In the genomic region with DNA sequence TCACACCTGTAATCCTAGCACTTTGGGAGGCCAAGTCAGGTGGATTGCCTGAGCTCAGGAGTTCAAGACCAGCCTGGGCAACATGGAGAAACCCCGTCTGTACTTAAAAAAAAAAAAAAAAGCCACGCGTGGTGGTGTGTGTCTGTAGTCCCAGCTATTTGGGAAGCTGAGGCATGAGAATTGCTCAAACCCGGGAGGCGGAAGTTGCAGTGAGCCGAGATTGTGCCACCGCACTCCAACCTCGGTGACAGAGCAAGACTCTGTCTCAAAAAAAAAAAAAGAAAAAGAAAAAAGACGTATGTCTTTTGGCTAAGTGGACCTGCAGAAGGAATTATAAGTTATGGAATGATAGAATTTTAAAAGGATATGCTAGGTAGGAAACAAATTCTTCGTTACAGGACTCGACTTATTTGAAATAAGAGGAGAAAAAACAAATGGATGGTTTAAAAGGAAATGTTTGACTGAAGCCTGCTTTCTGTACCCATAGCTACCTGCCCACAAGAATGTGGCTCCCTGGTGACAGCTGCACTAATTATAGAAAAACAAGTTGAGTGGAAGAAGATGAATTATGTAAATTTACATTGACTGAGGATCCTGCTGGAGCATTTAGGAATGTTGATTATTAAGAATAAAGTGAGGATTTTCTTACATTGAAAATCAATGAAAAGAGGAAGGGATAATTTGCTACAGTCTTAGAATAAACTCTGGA, we compare ENCODE assay signal across 15 cellular contexts. TPM values are rescaled to one million over a fixed set of nuclear protein-coding genes. Genes with fewer than 3 reads are reported as not detected.
DNase-seq lines count a peak whose midpoint lies in the region; ATAC-seq and TF ChIP-seq lines count a peak whose summit lies in the region.
"Had no signal": no experiment of that assay in that cellular context is flagged by ENCODE, and none has a peak within 500 bp of the region (broad histone marks: within the 10 kb centered on the region; RNA-seq: fewer than 3 reads in every experiment).

No MANE protein-coding gene starts in this region.

- H3K27ac ChIP-seq in SK-N-SH (ENCODE audit: low read depth in 2 of 2, low read length in 1 of 2), result no peak overlapping the region
- H3K27ac ChIP-seq in smooth muscle cell (ENCODE audit: low read depth), result peak overlapping the region; percentile 98
- H3K27ac ChIP-seq: gastrocnemius medialis had no signal

- H3K9me2 ChIP-seq in SK-N-SH, result no peaks in the 10 kb centered on the region

- H3K4me2 ChIP-seq in SK-N-SH, result no peak overlapping the region
- peak overlapping the region; percentile 60 for H3K4me2 ChIP-seq in smooth muscle cell

- no peaks in the 10 kb centered on the region for H3K36me3 Mint-ChIP-seq in endothelial cell (ENCODE audit: low read depth, unreplicated experiment)

- no peak for TF ChIP-seq EP300 in SK-N-SH (IDR thresholded peaks at IDR 0.05; ENCODE audit: borderline replicate concordance in 1 of 2, low read depth in 1 of 2, low read length in 1 of 2)

- no peaks in the 10 kb centered on the region for H4K20me1 ChIP-seq in SK-N-SH (ENCODE audit: insufficient read depth)
- no peaks in the 10 kb centered on the region for H4K20me1 ChIP-seq in smooth muscle cell (ENCODE audit: low read depth)

- no peak overlapping the region for H3K9ac ChIP-seq in SK-N-SH
- peak overlapping the region; percentile 87 for H3K9ac ChIP-seq in smooth muscle cell (ENCODE audit: low read depth)

- H3K27me3 ChIP-seq in SK-N-SH (ENCODE audit: insufficient read depth) (no peaks in the 10 kb centered on the region), smooth muscle cell (ENCODE audit: low read depth) (no peaks in the 10 kb centered on the region)
- H3K27me3 ChIP-seq: BE2C, gastrocnemius medialis had no signal

- H3K27me3 Mint-ChIP-seq in endothelial cell (ENCODE audit: unreplicated experiment), result peaks cover 4% of the 10 kb centered on the region
- H3K27me3 Mint-ChIP-seq: stimulated activated naive CD8-positive, alpha-beta T cell treated with anti-CD3 and anti-CD28 coated beads, Interleukin-15, Interleukin-2, amounts not matched to agents 100 ng/mL and 50 ng/mL, for 24 hours had no signal

- no peak overlapping the region for H3K4me3 Mint-ChIP-seq in endothelial cell (ENCODE audit: unreplicated experiment)
- H3K4me3 Mint-ChIP-seq: activated T-cell treated with anti-CD3 and anti-CD28 coated beads, Interleukin-2, amount 50 U/mL, for 4 hours; stimulated activated naive CD8-positive, alpha-beta T cell treated with anti-CD3 and anti-CD28 coated beads, Interleukin-15, Interleukin-2, amounts not matched to agents 100 ng/mL and 50 ng/mL, for 24 hours; T-helper 17 cell had no signal

- 94% methylated on average over 11 of the region's 11 CpGs for WGBS in SK-N-SH (ENCODE audit: low lambda C conversion rate)
- WGBS in smooth muscle cell (ENCODE audit: low lambda C conversion rate), result 76% methylated on average over 11 of the region's 11 CpGs

- CTCF ChIA-PET in SK-N-SH (lab: Yijun Ruan, JAX), result no interaction called here

- H3K9me3 Mint-ChIP-seq in endothelial cell (ENCODE audit: unreplicated experiment), result no peaks in the 10 kb centered on the region
- H3K9me3 Mint-ChIP-seq: activated T-cell treated with anti-CD3 and anti-CD28 coated beads, Interleukin-2, amount 50 U/mL, for 4 hours; stimulated activated naive CD8-positive, alpha-beta T cell treated with anti-CD3 and anti-CD28 coated beads, Interleukin-15, Interleukin-2, amounts not matched to agents 100 ng/mL and 50 ng/mL, for 24 hours had no signal

- TF ChIP-seq CTCF in SK-N-SH (IDR thresholded peaks at IDR 0.05) (no peak), endothelial cell (IDR thresholded peaks at IDR 0.05; ENCODE audit: unreplicated experiment) (no peak), smooth muscle cell (IDR thresholded peaks at IDR 0.05; ENCODE audit: borderline replicate concordance, insufficient read depth, poor library complexity, severe bottlenecking) (no peak)

- no peaks in the 10 kb centered on the region for H3K79me2 ChIP-seq in SK-N-SH (ENCODE audit: insufficient read depth)
- H3K79me2 ChIP-seq in smooth muscle cell (ENCODE audit: low read depth), result no peaks in the 10 kb centered on the region

- H3F3A ChIP-seq in SK-N-SH (replicated peaks; ENCODE audit: insufficient read depth) (no peaks in the 10 kb centered on the region), smooth muscle cell (ENCODE audit: low read depth) (no peaks in the 10 kb centered on the region)

- no peak for TF ChIP-seq RAD21 in SK-N-SH (IDR thresholded peaks at IDR 0.05; ENCODE audit: low read length)

- H2AFZ ChIP-seq in SK-N-SH (ENCODE audit: low read depth) (peak overlapping the region; percentile 57; the same call in 1 of the 2 replicates), smooth muscle cell (ENCODE audit: low read depth) (no peak overlapping the region)

- peaks cover 15% of the 10 kb centered on the region for H3K4me1 Mint-ChIP-seq in endothelial cell (ENCODE audit: unreplicated experiment)

- no peak for ATAC-seq in SK-N-SH treated with all-trans-retinoic acid at 6 μM for 48 hours
- ATAC-seq in GM21529 (IDR thresholded peaks at IDR 0.05; ENCODE audit: unreplicated experiment), result no peak
- ATAC-seq: activated T-cell treated with anti-CD3 and anti-CD28 coated beads, Interleukin-2, amount 50 U/mL, for 4 hours; gastrocnemius medialis; T-helper 17 cell had no signal

- H3K9me3 ChIP-seq in SK-N-SH (no peaks in the 10 kb centered on the region), smooth muscle cell (replicated peaks; ENCODE audit: low read depth) (no peaks in the 10 kb centered on the region)
- H3K9me3 ChIP-seq: BE2C, gastrocnemius medialis had no signal

- H3K4me3 ChIP-seq in SK-N-SH (ENCODE audit: low read depth in 2 of 2, low read length in 1 of 2), result no peak overlapping the region
- no peak overlapping the region for H3K4me3 ChIP-seq in smooth muscle cell
- H3K4me3 ChIP-seq: gastrocnemius medialis had no signal

- H3K36me3 ChIP-seq in SK-N-SH (replicated peaks in 1 of 2; ENCODE audit: control insufficient read depth in 1 of 2, insufficient read depth in 2 of 2, low read length in 1 of 2) (no peaks in the 10 kb centered on the region), smooth muscle cell (ENCODE audit: low read depth) (no peaks in the 10 kb centered on the region)
- H3K36me3 ChIP-seq: BE2C, gastrocnemius medialis had no signal

- H3K27ac Mint-ChIP-seq in endothelial cell (ENCODE audit: unreplicated experiment), result peak overlapping the region; percentile 73
- H3K27ac Mint-ChIP-seq: stimulated activated naive CD8-positive, alpha-beta T cell treated with anti-CD3 and anti-CD28 coated beads, Interleukin-15, Interleukin-2, amounts not matched to agents 100 ng/mL and 50 ng/mL, for 24 hours; T-helper 17 cell had no signal

- H3K4me1 ChIP-seq in SK-N-SH (ENCODE audit: control insufficient read depth in 1 of 2, insufficient read depth in 2 of 2, low read depth in 1 of 2, low read length in 1 of 2) (no peaks in the 10 kb centered on the region), smooth muscle cell (ENCODE audit: low read depth) (peaks cover 5% of the 10 kb centered on the region)
- H3K4me1 ChIP-seq: BE2C, gastrocnemius medialis had no signal

- DNase-seq in SK-N-SH (no peak), NCI-H774 (lab: John Stamatoyannopoulos, UW) (peak; percentile 10), endothelial cell (ENCODE audit: low spot score) (no peak), smooth muscle cell (lab: John Stamatoyannopoulos, UW; ENCODE audit: unreplicated experiment) (no peak), NCI-H526 treated with DMSO at 0.1 percent for 48 hours (lab: John Stamatoyannopoulos, UW) (no peak)
- no peak for DNase-seq in stimulated activated naive CD4-positive, alpha-beta T cell treated with Interleukin-2 at 50 U/mL for 16 hours (lab: John Stamatoyannopoulos, UW)
- DNase-seq: activated CD4-positive, alpha-beta T cell treated with anti-CD3 and anti-CD28 coated beads for 48 hours; activated T-cell treated with anti-CD3 and anti-CD28 coated beads, Interleukin-2, amount 50 U/mL, for 4 hours; BE2C; effector CD8-positive, alpha-beta T cell; gastrocnemius medialis; T-helper 17 cell had no signal

- POLR2A ChIA-PET in SK-N-SH (lab: Yijun Ruan, JAX), result no interaction called here

TF ChIP-seq in SK-N-SH, 30 proteins besides CTCF, POLR2A, EP300 and RAD21 (continues in another document):
- no peak for TF ChIP-seq EZH2phosphoT487 (IDR thresholded peaks at IDR 0.05; ENCODE audit: borderline replicate concordance, low read depth)
- no peak for TF ChIP-seq FOXJ3 (CRISPR knock-in tag; IDR thresholded peaks at IDR 0.05)
- TF ChIP-seq SIN3A (IDR thresholded peaks at IDR 0.05; ENCODE audit: borderline replicate concordance, low read depth, low read length), result no peak
- TF ChIP-seq, protein P1, sequence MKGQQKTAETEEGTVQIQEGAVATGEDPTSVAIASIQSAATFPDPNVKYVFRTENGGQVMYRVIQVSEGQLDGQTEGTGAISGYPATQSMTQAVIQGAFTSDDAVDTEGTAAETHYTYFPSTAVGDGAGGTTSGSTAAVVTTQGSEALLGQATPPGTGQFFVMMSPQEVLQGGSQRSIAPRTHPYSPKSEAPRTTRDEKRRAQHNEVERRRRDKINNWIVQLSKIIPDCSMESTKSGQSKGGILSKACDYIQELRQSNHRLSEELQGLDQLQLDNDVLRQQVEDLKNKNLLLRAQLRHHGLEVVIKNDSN (IDR thresholded peaks at IDR 0.05; ENCODE audit: borderline replicate concordance, low read depth), result no peak
- no peak for TF ChIP-seq YY1 (IDR thresholded peaks at IDR 0.05; ENCODE audit: low read depth)
- TF ChIP-seq GABPA (IDR thresholded peaks at IDR 0.05; ENCODE audit: low read depth), result no peak
- no peak for TF ChIP-seq MEF2A (IDR thresholded peaks at IDR 0.05; ENCODE audit: borderline replicate concordance, low read depth)

TF ChIP-seq in SK-N-SH treated with all-trans-retinoic acid at 6 μM for 48 hours, 23 proteins besides CTCF, POLR2A, EP300 and RAD21 (continues in another document):
- TF ChIP-seq ZNF565 (CRISPR knock-in tag; conservative IDR thresholded peaks at IDR 0.05; ENCODE audit: low read depth) (no peak), GLIS3 (CRISPR knock-in tag; IDR thresholded peaks at IDR 0.05) (no peak), ZNF70 (CRISPR knock-in tag; IDR thresholded peaks at IDR 0.05) (no peak), OSR1 (CRISPR knock-in tag; IDR thresholded peaks at IDR 0.05) (no peak)
- TF ChIP-seq, protein P2, sequence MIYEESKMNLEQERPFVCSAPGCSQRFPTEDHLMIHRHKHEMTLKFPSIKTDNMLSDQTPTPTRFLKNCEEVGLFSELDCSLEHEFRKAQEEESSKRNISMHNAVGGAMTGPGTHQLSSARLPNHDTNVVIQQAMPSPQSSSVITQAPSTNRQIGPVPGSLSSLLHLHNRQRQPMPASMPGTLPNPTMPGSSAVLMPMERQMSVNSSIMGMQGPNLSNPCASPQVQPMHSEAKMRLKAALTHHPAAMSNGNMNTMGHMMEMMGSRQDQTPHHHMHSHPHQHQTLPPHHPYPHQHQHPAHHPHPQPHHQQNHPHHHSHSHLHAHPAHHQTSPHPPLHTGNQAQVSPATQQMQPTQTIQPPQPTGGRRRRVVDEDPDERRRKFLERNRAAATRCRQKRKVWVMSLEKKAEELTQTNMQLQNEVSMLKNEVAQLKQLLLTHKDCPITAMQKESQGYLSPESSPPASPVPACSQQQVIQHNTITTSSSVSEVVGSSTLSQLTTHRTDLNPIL (CRISPR knock-in tag; IDR thresholded peaks at IDR 0.05; ENCODE audit: low read depth), result no peak

RNA-seq across cellular contexts. Expression of a gene that starts 36.0 kb away (rescaled TPM):
- 3.9 and 5.1 TPM in 2 replicates for polyA plus RNA-seq in SK-N-SH (2012; rRNA removed)
- 4.0 and 4.8 TPM in 2 replicates for polyA plus RNA-seq in SK-N-SH (2012; cell fraction: cytosol; rRNA removed)
- 7.2 and 12.9 TPM in 2 replicates for polyA plus RNA-seq in SK-N-SH (2012; cell fraction: nucleus; rRNA removed)
- total RNA-seq in endothelial cell (ENCODE audit: unreplicated experiment), result 89.0 TPM
- 167 and 207 TPM in 2 replicates for total RNA-seq in smooth muscle cell
- 22.0 and 45.0 TPM in 2 replicates for polyA plus RNA-seq in smooth muscle cell
